Comparison of ENCODE assay signal across 16 cellular contexts in genomic region chr10:20492447-20492846, GRCh38.
DNase-seq lines count a peak whose midpoint lies in the region; ATAC-seq, FAIRE-seq and TF ChIP-seq lines count a peak whose summit lies in the region.
"Had no signal": no experiment of that assay in that cellular context is flagged by ENCODE, and none has a peak within 500 bp of the region (broad histone marks: within the 10 kb centered on the region; RNA-seq: fewer than 3 reads in every experiment).

No MANE protein-coding gene starts in this region.

- H3K79me2 ChIP-seq in HepG2 (ENCODE audit: insufficient read depth, low read length), result no peaks in the 10 kb centered on the region

- TF ChIP-seq POLR2A in HepG2 (IDR thresholded peaks at IDR 0.05; ENCODE audit: insufficient read depth in 1 of 2, low read depth in 2 of 2, low read length in 2 of 2), result no peak
- no peak for TF ChIP-seq POLR2A in right lobe of liver (IDR thresholded peaks at IDR 0.05)

- H3K4me3 ChIP-seq in HepG2 (replicated peaks in 1 of 3; ENCODE audit: insufficient read depth in 1 of 3, low read depth in 2 of 3, low read length in 3 of 3) (no peak overlapping the region), right lobe of liver (no peak overlapping the region)
- H3K4me3 ChIP-seq: Peyer's patch had no signal

- CTCF ChIA-PET in HepG2 (lab: Yijun Ruan, JAX; ENCODE audit: low intra/inter-chr PET ratio, low total read pairs), result no interaction called here

- POLR2A ChIA-PET in HepG2 (lab: Yijun Ruan, JAX), result no interaction called here

- H3K4me1 ChIP-seq in HepG2 (ENCODE audit: insufficient read depth, low read length) (no peaks in the 10 kb centered on the region), right lobe of liver (no peaks in the 10 kb centered on the region)
- H3K4me1 ChIP-seq: Peyer's patch had no signal

- no TSS peak for BruUV-seq in HepG2 (replicated peaks; lab: Mats Ljungman, UMichigan)

- H4K20me1 ChIP-seq in HepG2 (ENCODE audit: insufficient read depth, low read length), result no peaks in the 10 kb centered on the region

- 0% methylated on average over 2 of the region's 2 CpGs for WGBS in HepG2 (ENCODE audit: low lambda C conversion rate)
- 15% methylated on average over 2 of the region's 2 CpGs for whole genome bisulfite sequencing in right lobe of liver (ENCODE audit: insufficient coverage, low coverage, low lambda C conversion rate, missing lambda C conversion rate)

- H3K9ac ChIP-seq in HepG2 (ENCODE audit: insufficient read depth, low read depth, low read length), result no peak overlapping the region

- no peak overlapping the region for H3K4me2 ChIP-seq in HepG2 (ENCODE audit: low read depth, low read length)

- H3K4me1 Mint-ChIP-seq in glutamatergic neuron (ENCODE audit: low read depth, unreplicated experiment), result no peaks in the 10 kb centered on the region
- H3K4me1 Mint-ChIP-seq: CD4-positive, alpha-beta memory T cell; naive thymus-derived CD4-positive, alpha-beta T cell had no signal

- H3K36me3 ChIP-seq in HepG2 (replicated peaks in 1 of 2; ENCODE audit: control insufficient read depth in 1 of 2, insufficient read depth in 2 of 2, low read length in 2 of 2), result no peaks in the 10 kb centered on the region
- H3K36me3 ChIP-seq in right lobe of liver, result no peaks in the 10 kb centered on the region
- H3K36me3 ChIP-seq: Peyer's patch had no signal

- TF ChIP-seq EP300 in HepG2 (IDR thresholded peaks at IDR 0.05; ENCODE audit: low read depth in 2 of 2, low read length in 2 of 2) (no peak), HepG2 (CRISPR knock-in tag; IDR thresholded peaks at IDR 0.05; ENCODE audit: borderline replicate concordance) (no peak)

- H3K36me3 Mint-ChIP-seq in glutamatergic neuron (ENCODE audit: unreplicated experiment), result no peaks in the 10 kb centered on the region
- no peaks in the 10 kb centered on the region for H3K36me3 Mint-ChIP-seq in activated naive CD4-positive, alpha-beta T cell treated with anti-CD3 and anti-CD28 coated beads, Interleukin-2, amount 50 U/mL, for 72 hours
- H3K36me3 Mint-ChIP-seq: naive thymus-derived CD4-positive, alpha-beta T cell had no signal

- no peaks in the 10 kb centered on the region for H3K9me3 Mint-ChIP-seq in glutamatergic neuron (ENCODE audit: unreplicated experiment)
- peaks cover 10 to 16% of the 10 kb centered on the region in 2 donors for H3K9me3 Mint-ChIP-seq in activated naive CD4-positive, alpha-beta T cell treated with anti-CD3 and anti-CD28 coated beads, Interleukin-2, amount 50 U/mL, for 72 hours

- ATAC-seq in HepG2, result peak; percentile 58
- ATAC-seq in right lobe of liver, result no peak
- ATAC-seq in activated naive CD4-positive, alpha-beta T cell treated with anti-CD3 and anti-CD28 coated beads, Interleukin-2, amount 50 U/mL, for 72 hours, result no peak
- ATAC-seq: naive thymus-derived CD4-positive, alpha-beta T cell; stimulated activated naive CD8-positive, alpha-beta T cell treated with anti-CD3 and anti-CD28 coated beads, Interleukin-15, Interleukin-2, amounts not matched to agents 100 U/mL and 50 U/mL, for 24 hours had no signal

- no peaks in the 10 kb centered on the region for H3K27me3 Mint-ChIP-seq in glutamatergic neuron (ENCODE audit: unreplicated experiment)
- H3K27me3 Mint-ChIP-seq: CD4-positive, alpha-beta memory T cell; naive thymus-derived CD4-positive, alpha-beta T cell had no signal

- no peak overlapping the region for H2AFZ ChIP-seq in HepG2 (ENCODE audit: low read length)

- H3K27me3 ChIP-seq in HepG2 (ENCODE audit: control insufficient read depth in 1 of 2, insufficient read depth in 2 of 2, low read length in 2 of 2) (no peaks in the 10 kb centered on the region), right lobe of liver (no peaks in the 10 kb centered on the region)
- H3K27me3 ChIP-seq: Peyer's patch had no signal

- no peak for FAIRE-seq in HepG2 (lab: Jason Lieb, UNC)
- FAIRE-seq: colon had no signal

- H3K27ac Mint-ChIP-seq in glutamatergic neuron (ENCODE audit: unreplicated experiment), result peak overlapping the region; percentile 62
- no peak overlapping the region for H3K27ac Mint-ChIP-seq in activated naive CD4-positive, alpha-beta T cell treated with anti-CD3 and anti-CD28 coated beads, Interleukin-2, amount 50 U/mL, for 72 hours
- H3K27ac Mint-ChIP-seq: CD4-positive, alpha-beta memory T cell; naive thymus-derived CD4-positive, alpha-beta T cell had no signal

- intact Hi-C loops in HepG2 (cut with micrococcal nuclease; ENCODE audit: unreplicated experiment), result no loop called here
- intact Hi-C loops in right lobe of liver (cut with DNase I), result no loop called here

- H3K4me3 Mint-ChIP-seq in glutamatergic neuron (ENCODE audit: unreplicated experiment), result no peak overlapping the region
- H3K4me3 Mint-ChIP-seq: CD4-positive, alpha-beta memory T cell; naive thymus-derived CD4-positive, alpha-beta T cell had no signal

- peaks cover 39% of the 10 kb centered on the region for H3K9me3 ChIP-seq in HepG2 (ENCODE audit: low read length)
- no peaks in the 10 kb centered on the region for H3K9me3 ChIP-seq in right lobe of liver
- H3K9me3 ChIP-seq: Peyer's patch had no signal

- in situ Hi-C loops in HepG2 (cut with HindIII; ENCODE audit: extremely low pct_ligation_motif_present, low pct_unique_long_range_greater_than_20kb), result no loop called here

- no peak for DNase-seq in HepG2 (ENCODE audit: low spot score)
- DNase-seq in right lobe of liver, result no peak
- DNase-seq in SK-N-DZ (ENCODE audit: low spot score), result peak; percentile 15
- no peak for DNase-seq in glutamatergic neuron
- DNase-seq in activated naive CD4-positive, alpha-beta T cell treated with anti-CD3 and anti-CD28 coated beads, Interleukin-2, amount 50 U/mL, for 72 hours (ENCODE audit: low spot score in 2 of 2), result no peak
- no peak for DNase-seq in activated gamma-delta T cell treated with Interleukin-2 at 50 U/mL for 16 hours
- no peak for DNase-seq in NCI-H128 (lab: John Stamatoyannopoulos, UW; ENCODE audit: unreplicated experiment)
- no peak for DNase-seq in DMS153 (lab: John Stamatoyannopoulos, UW)
- DNase-seq: activated naive CD4-positive, alpha-beta T cell treated with Interleukin-2 at 50 U/mL for 16 hours; CD4-positive, alpha-beta memory T cell; naive thymus-derived CD4-positive, alpha-beta T cell; NCI-H1694 treated with DMSO at 0.1 percent for 48 hours; NCI-H524 treated with DMSO at 0.1 percent for 48 hours; Peyer's patch; stimulated activated naive CD8-positive, alpha-beta T cell treated with anti-CD3 and anti-CD28 coated beads, Interleukin-15, Interleukin-2, amounts not matched to agents 100 U/mL and 50 U/mL, for 24 hours had no signal

- TF ChIP-seq CTCF in HepG2 (CRISPR knock-in tag; IDR thresholded peaks at IDR 0.05), result no peak
- TF ChIP-seq CTCF in right lobe of liver (IDR thresholded peaks at IDR 0.05), result no peak
- TF ChIP-seq CTCF in glutamatergic neuron (IDR thresholded peaks at IDR 0.05; ENCODE audit: partially characterized antibody, unreplicated experiment), result peak; percentile 53

- TF ChIP-seq RAD21 in HepG2 (CRISPR knock-in tag; IDR thresholded peaks at IDR 0.05), result no peak

- H3K27ac ChIP-seq in HepG2 (ENCODE audit: extremely low read length, insufficient read depth, low read length), result no peak overlapping the region
- H3K27ac ChIP-seq in right lobe of liver, result no peak overlapping the region
- H3K27ac ChIP-seq: Peyer's patch had no signal

TF ChIP-seq in HepG2, 621 proteins besides CTCF, POLR2A, EP300 and RAD21:
- no peak for TF ChIP-seq ARNT (IDR thresholded peaks at IDR 0.05)
- no peak for TF ChIP-seq GPN1 (CRISPR knock-in tag; IDR thresholded peaks at IDR 0.05; ENCODE audit: borderline replicate concordance)
- TF ChIP-seq CEBPG (CRISPR knock-in tag; IDR thresholded peaks at IDR 0.05), result no peak
- no peak for TF ChIP-seq KLF16 (CRISPR knock-in tag; IDR thresholded peaks at IDR 0.05)
- TF ChIP-seq DMAP1 (CRISPR knock-in tag; IDR thresholded peaks at IDR 0.05), result no peak
- TF ChIP-seq, protein P1, sequence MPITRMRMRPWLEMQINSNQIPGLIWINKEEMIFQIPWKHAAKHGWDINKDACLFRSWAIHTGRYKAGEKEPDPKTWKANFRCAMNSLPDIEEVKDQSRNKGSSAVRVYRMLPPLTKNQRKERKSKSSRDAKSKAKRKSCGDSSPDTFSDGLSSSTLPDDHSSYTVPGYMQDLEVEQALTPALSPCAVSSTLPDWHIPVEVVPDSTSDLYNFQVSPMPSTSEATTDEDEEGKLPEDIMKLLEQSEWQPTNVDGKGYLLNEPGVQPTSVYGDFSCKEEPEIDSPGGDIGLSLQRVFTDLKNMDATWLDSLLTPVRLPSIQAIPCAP (CRISPR knock-in tag; IDR thresholded peaks at IDR 0.05; ENCODE audit: low read depth), result no peak
- TF ChIP-seq ZNF773 (CRISPR knock-in tag; IDR thresholded peaks at IDR 0.05; ENCODE audit: borderline replicate concordance), result no peak
- TF ChIP-seq TBL1XR1 (IDR thresholded peaks at IDR 0.05; ENCODE audit: borderline replicate concordance, low read length, partially characterized antibody), result no peak
- no peak for TF ChIP-seq ZNF138 (CRISPR knock-in tag; IDR thresholded peaks at IDR 0.05; ENCODE audit: low read depth)
- no peak for TF ChIP-seq STAT6 (CRISPR knock-in tag; IDR thresholded peaks at IDR 0.05; ENCODE audit: borderline replicate concordance)
- no peak for TF ChIP-seq TRIM24 (CRISPR knock-in tag; IDR thresholded peaks at IDR 0.05)
- no peak for TF ChIP-seq HNRNPH1 (optimal IDR thresholded peaks at IDR 0.05; ENCODE audit: low read depth, low read length)
